ENCODE assay signal across 11 cellular contexts in genomic region chr9:127742435-127743088, GRCh38. TPM values are rescaled to one million over a fixed set of nuclear protein-coding genes. Genes with fewer than 3 reads are reported as not detected.
DNase-seq lines count a peak whose midpoint lies in the region; ATAC-seq and TF ChIP-seq lines count a peak whose summit lies in the region.
"Had no signal": no experiment of that assay in that cellular context is flagged by ENCODE, and none has a peak within 500 bp of the region (broad histone marks: within the 10 kb centered on the region; RNA-seq: fewer than 3 reads in every experiment).

No MANE protein-coding gene starts in this region.

- no peaks in the 10 kb centered on the region for H3K9me3 Mint-ChIP-seq in stimulated activated memory B cell treated with anti-CD40 and anti-IgM and Interleukin-4, amounts not matched to agents 10 μg/mL and 1 μg/mL and 100 μg/mL, for 72 hours

- WGBS in psoas muscle, 3 donors = 40 to 52% (median 50%) methylated on average over 33 of the region's 33 CpGs
- WGBS in prostate gland = 34% methylated on average over 33 of the region's 33 CpGs

- H3K27ac ChIP-seq in psoas muscle = peak overlapping the region; percentile 77
- no peak overlapping the region for H3K27ac ChIP-seq in prostate gland

- DNase-seq in GM03348 (ENCODE audit: low spot score) = peak; percentile 88
- DNase-seq in NCI-H526 treated with DMSO at 0.1 percent for 48 hours (lab: John Stamatoyannopoulos, UW) = peak; percentile 72
- peak; percentile 78 for DNase-seq in fibroblast of the aortic adventitia (ENCODE audit: low read depth)
- peak; percentile 67 to 80 for DNase-seq in psoas muscle
- no peak for DNase-seq in stimulated activated CD4-positive, alpha-beta T cell treated with anti-CD3 and anti-CD28 coated beads, Interleukin-12 subunit alpha, Interleukin-12 subunit beta, amount 100 ng/mL, for 4 hours
- DNase-seq in prostate gland (ENCODE audit: low spot score) = no peak
- DNase-seq: activated CD4-positive, alpha-beta T cell treated with anti-CD3 and anti-CD28 coated beads, Interleukin-2, amount 50 U/mL, for 1 hour had no signal

- intact Hi-C loops in psoas muscle (cut with DNase I) = no loop called here
- intact Hi-C loops in prostate gland (cut with DNase I) = no loop called here

- peaks cover 8% of the 10 kb centered on the region for H3K4me1 ChIP-seq in psoas muscle
- no peaks in the 10 kb centered on the region for H3K4me1 ChIP-seq in prostate gland (replicated peaks)
- H3K4me1 ChIP-seq: HAP-1 had no signal

- ATAC-seq in psoas muscle (peak in 3 of 4 donors; percentile 17 to 36 (median 25)), GM18870 (IDR thresholded peaks at IDR 0.05; ENCODE audit: unreplicated experiment) (no peak)
- no peak for ATAC-seq in stimulated activated memory B cell treated with anti-CD40 and anti-IgM and Interleukin-4, amounts not matched to agents 10 μg/mL and 1 μg/mL and 100 μg/mL, for 72 hours

- H3K4me3 ChIP-seq in fibroblast of the aortic adventitia (ENCODE audit: low read depth, low read length) = peak overlapping the region; percentile 38
- peak overlapping the region; percentile 54 for H3K4me3 ChIP-seq in psoas muscle
- no peak overlapping the region for H3K4me3 ChIP-seq in prostate gland
- H3K4me3 ChIP-seq: HAP-1, lung had no signal

- TF ChIP-seq POLR2A in prostate gland (IDR thresholded peaks at IDR 0.05) = no peak

- TF ChIP-seq CTCF in fibroblast of the aortic adventitia (IDR thresholded peaks at IDR 0.05; ENCODE audit: insufficient read depth, low read length) (no peak), psoas muscle (IDR thresholded peaks at IDR 0.05) (no peak), prostate gland (IDR thresholded peaks at IDR 0.05) (no peak)

- H3K4me1 Mint-ChIP-seq in stimulated activated memory B cell treated with anti-CD40 and anti-IgM and Interleukin-4, amounts not matched to agents 10 μg/mL and 1 μg/mL and 100 μg/mL, for 72 hours = no peaks in the 10 kb centered on the region

- H3K9me3 ChIP-seq in psoas muscle (no peaks in the 10 kb centered on the region), prostate gland (no peaks in the 10 kb centered on the region)
- H3K9me3 ChIP-seq: HAP-1 had no signal

- H3K27me3 ChIP-seq in psoas muscle (ENCODE audit: insufficient read depth in 3 of 3, low read length in 2 of 3) (no peaks in the 10 kb centered on the region), prostate gland (replicated peaks; ENCODE audit: insufficient read depth) (no peaks in the 10 kb centered on the region)

- no peaks in the 10 kb centered on the region for H3K27me3 Mint-ChIP-seq in stimulated activated memory B cell treated with anti-CD40 and anti-IgM and Interleukin-4, amounts not matched to agents 10 μg/mL and 1 μg/mL and 100 μg/mL, for 72 hours

- H3K27ac Mint-ChIP-seq in stimulated activated memory B cell treated with anti-CD40 and anti-IgM and Interleukin-4, amounts not matched to agents 10 μg/mL and 1 μg/mL and 100 μg/mL, for 72 hours = no peak overlapping the region

- H3K4me3 Mint-ChIP-seq in stimulated activated memory B cell treated with anti-CD40 and anti-IgM and Interleukin-4, amounts not matched to agents 10 μg/mL and 1 μg/mL and 100 μg/mL, for 72 hours = no peak overlapping the region

- H3K36me3 Mint-ChIP-seq in stimulated activated memory B cell treated with anti-CD40 and anti-IgM and Interleukin-4, amounts not matched to agents 10 μg/mL and 1 μg/mL and 100 μg/mL, for 72 hours = peaks cover 49% of the 10 kb centered on the region

- H3K36me3 ChIP-seq in psoas muscle (ENCODE audit: insufficient read depth in 1 of 2, low read depth in 1 of 2) (peaks cover 0 to 19% of the 10 kb centered on the region in 2 donors), prostate gland (no peaks in the 10 kb centered on the region)
- H3K36me3 ChIP-seq: HAP-1 had no signal

RNA-seq across cellular contexts. Expression of gene TOR2A, which starts 7.5 kb away (rescaled TPM):
- total RNA-seq in fibroblast of the aortic adventitia (ENCODE audit: low replicate concordance) = 1.2 and 4.8 TPM in 2 replicates
- 1 to 10 TPM; 2.8 to 6.7 (median 4.0) TPM for total RNA-seq in psoas muscle
- 1 to 10 TPM; 4.6 to 6.9 (median 5.0) TPM for polyA plus RNA-seq in psoas muscle
- 10 to 100 TPM; 20.4 to 24.1 TPM for total RNA-seq in prostate gland

RNA-seq across cellular contexts. Expression of gene TTC16, which starts 26.7 kb away (rescaled TPM):
- total RNA-seq in fibroblast of the aortic adventitia (ENCODE audit: low replicate concordance) = not detected in 2 replicates
- total RNA-seq in psoas muscle = under 1 TPM in 1 of 4 donors, not detected in 3; 0.10 TPM
- polyA plus RNA-seq in psoas muscle = under 1 TPM in 2 of 3 donors, not detected in 1; 0.01 to 0.03 TPM
- 1 to 10 TPM in 1 of 2 donors, not detected in 1; 3.4 TPM for total RNA-seq in prostate gland

RNA-seq across cellular contexts. Expression of gene PTRH1, which starts 27.1 kb away (rescaled TPM):
- 13.2 and 17.2 TPM in 2 replicates for total RNA-seq in fibroblast of the aortic adventitia (ENCODE audit: low replicate concordance)
- 10 to 100 TPM in 3 of 4 donors, 1 to 10 TPM in 1; 7.9 to 37.7 (median 13.3) TPM for total RNA-seq in psoas muscle
- 10 to 100 TPM; 21.8 to 44.6 (median 36.2) TPM for polyA plus RNA-seq in psoas muscle
- total RNA-seq in prostate gland = 10 to 100 TPM; 25.4 to 28.6 TPM

RNA-seq across cellular contexts. Expression of gene CFAP157, which starts 35.8 kb away (rescaled TPM):
- total RNA-seq in fibroblast of the aortic adventitia (ENCODE audit: low replicate concordance) (0.09 TPM in 1 of 2 replicates, not detected in the other), psoas muscle (under 1 TPM in 1 of 4 donors, not detected in 3; 0.10 TPM), prostate gland (1 to 10 TPM in 1 of 2 donors, not detected in 1; 2.8 TPM)
- polyA plus RNA-seq in psoas muscle = under 1 TPM; 0.18 to 0.34 (median 0.27) TPM

RNA-seq across cellular contexts. Expression of gene SH2D3C, which starts 35.9 kb away (rescaled TPM):
- total RNA-seq in fibroblast of the aortic adventitia (ENCODE audit: low replicate concordance) (0.18 and 6.0 TPM in 2 replicates), psoas muscle (10 to 100 TPM in 2 of 4 donors, 1 to 10 TPM in 2; 8.3 to 12.0 (median 10.3) TPM), prostate gland (10 to 100 TPM in 1 of 2 donors, 1 to 10 TPM in 1; 5.5 to 11.4 TPM)
- 10 to 100 TPM in 1 of 3 donors, 1 to 10 TPM in 2; 5.3 to 10.0 (median 8.4) TPM for polyA plus RNA-seq in psoas muscle

Comparison
In these comparisons a context has a peak if more than half of its experiments do, and no peak if none do; other contexts are left out.
1. DNase-seq: peak in GM03348 (single experiment), NCI-H526 treated with DMSO at 0.1 percent for 48 hours (single experiment), fibroblast of the aortic adventitia (single experiment) and psoas muscle (2 of 2); none in stimulated activated CD4-positive, alpha-beta T cell treated with anti-CD3 and anti-CD28 coated beads, Interleukin-12 subunit alpha, Interleukin-12 subunit beta, amount 100 ng/mL, for 4 hours (single experiment) and prostate gland (single experiment).
2. H3K4me3 ChIP-seq: peak in fibroblast of the aortic adventitia (single experiment) and psoas muscle (single experiment); none in prostate gland (0 of 2).
3. ATAC-seq: peak in psoas muscle (3 of 4); none in GM18870 (single experiment) and stimulated activated memory B cell treated with anti-CD40 and anti-IgM and Interleukin-4, amounts not matched to agents 10 μg/mL and 1 μg/mL and 100 μg/mL, for 72 hours (single experiment).